ENCODE assay signal across 8 cellular contexts in genomic region chr16:56617212-56618085, GRCh38. TPM values are rescaled to one million over a fixed set of nuclear protein-coding genes. Genes with fewer than 3 reads are reported as not detected.
A peak's percentile ranks its signal among the peaks of the same experiment; 100 is the strongest.
DNase-seq lines count a peak whose midpoint lies in the region; ATAC-seq and TF ChIP-seq lines count a peak whose summit lies in the region.

No MANE protein-coding gene starts in this region.

- peak overlapping the region; percentile 32 for H3K18ac ChIP-seq in neuronal stem cell (ENCODE audit: low read length)

- intact Hi-C loops in aorta (cut with DNase I): no loop called here

- no peak overlapping the region for H4K91ac ChIP-seq in neuronal stem cell (ENCODE audit: low read depth, low read length, poor library complexity)

- no peak overlapping the region for H2AK5ac ChIP-seq in neuronal stem cell (ENCODE audit: low read depth, low read length)

- H3K27ac ChIP-seq in HL-60 (replicated peaks): no peak overlapping the region
- peak overlapping the region in 3 of 4 donors; percentile 66 to 67 (median 66) for H3K27ac ChIP-seq in gastroesophageal sphincter
- H3K27ac ChIP-seq in neuronal stem cell (replicated peaks; ENCODE audit: low read length): no peak overlapping the region
- H3K27ac ChIP-seq in aorta (ENCODE audit: low read depth in 1 of 2, low read length in 2 of 2): peak overlapping the region in 1 of 2 donors; percentile 23

- H3K4ac ChIP-seq in neuronal stem cell (ENCODE audit: low read length): no peak overlapping the region

- no peak overlapping the region for H3K14ac ChIP-seq in neuronal stem cell (ENCODE audit: low read length)

- H4K8ac ChIP-seq in neuronal stem cell (ENCODE audit: low read depth, low read length): no peak overlapping the region

- H3K23ac ChIP-seq in neuronal stem cell (ENCODE audit: low read depth, low read length, poor library complexity): peak overlapping the region; percentile 3

- no peak overlapping the region for H2BK15ac ChIP-seq in neuronal stem cell (ENCODE audit: low read length)

- no peak overlapping the region for H2BK120ac ChIP-seq in neuronal stem cell (ENCODE audit: low read depth, low read length)

- no peaks in the 10 kb centered on the region for H3K79me1 ChIP-seq in neuronal stem cell (ENCODE audit: low read depth, low read length)

- no peaks in the 10 kb centered on the region for H3K36me3 ChIP-seq in gastroesophageal sphincter
- no peaks in the 10 kb centered on the region for H3K36me3 ChIP-seq in neuronal stem cell (replicated peaks in 1 of 2; ENCODE audit: control insufficient read depth in 2 of 2, insufficient read depth in 2 of 2, low read length in 2 of 2)
- no peaks in the 10 kb centered on the region for H3K36me3 ChIP-seq in aorta (ENCODE audit: control insufficient read depth in 1 of 2, insufficient read depth in 2 of 2, low read length in 1 of 2)

- H3K4me1 ChIP-seq in gastroesophageal sphincter (peaks cover 0 to 28% (median 10%) of the 10 kb centered on the region in 3 donors), neuronal stem cell (ENCODE audit: control insufficient read depth in 2 of 2, insufficient read depth in 1 of 2, low read depth in 1 of 2, low read length in 2 of 2) (peaks cover 0 to 5% of the 10 kb centered on the region in 2 donors), aorta (ENCODE audit: control insufficient read depth in 1 of 2, insufficient read depth in 2 of 2, low read length in 2 of 2) (no peaks in the 10 kb centered on the region)

- H3K9me3 ChIP-seq in gastroesophageal sphincter: no peaks in the 10 kb centered on the region
- H3K9me3 ChIP-seq in neuronal stem cell (replicated peaks in 1 of 2; ENCODE audit: control insufficient read depth in 2 of 2, insufficient read depth in 1 of 2, low read depth in 1 of 2, low read length in 2 of 2): peaks cover 0 to 5% of the 10 kb centered on the region in 2 donors
- H3K9me3 ChIP-seq in aorta (ENCODE audit: control insufficient read depth, low read length): no peaks in the 10 kb centered on the region

- 0 to 7% methylated on average over 2 to 12 of the region's 41 CpGs for WGBS in gastroesophageal sphincter (ENCODE audit: low coverage in 1 of 2), 2 donors
- WGBS in neuronal stem cell (ENCODE audit: extremely low coverage in 2 of 2, insufficient read length in 2 of 2, insufficient replicate concordance in 1 of 2), 2 donors: no CpG with 5 or more reads among the region's 41 CpGs
- 2 to 3% methylated on average over 33 to 41 of the region's 41 CpGs for WGBS in aorta, 2 donors

- no peak overlapping the region for H2BK5ac ChIP-seq in neuronal stem cell (ENCODE audit: low read length)

- peak in 1 of 2 experiments; percentile 25 for DNase-seq in HL-60 (ENCODE audit: low read depth in 1 of 2, low spot score in 1 of 2)
- DNase-seq in activated gamma-delta T cell (lab: John Stamatoyannopoulos, UW): peak; percentile 40
- DNase-seq in neuronal stem cell (ENCODE audit: low spot score): no peak
- DNase-seq in aorta: peak; percentile 91 to 93
- no peak for DNase-seq in SKM-1 (lab: John Stamatoyannopoulos, UW; ENCODE audit: unreplicated experiment)
- DNase-seq in SHP77 (lab: John Stamatoyannopoulos, UW): no peak

- peak overlapping the region; percentile 36 for H3K4me2 ChIP-seq in neuronal stem cell (ENCODE audit: insufficient read depth, low read length, poor library complexity, severe bottlenecking)

- ATAC-seq in gastroesophageal sphincter: peak; percentile 91
- peak; percentile 92 for ATAC-seq in aorta (ENCODE audit: low FRiP score)
- ATAC-seq in HG03280 (IDR thresholded peaks at IDR 0.05; ENCODE audit: unreplicated experiment): no peak

- TF ChIP-seq EP300 in gastroesophageal sphincter (IDR thresholded peaks at IDR 0.05): no peak

- peaks cover 11% of the 10 kb centered on the region for H3K27me3 ChIP-seq in HL-60 (ENCODE audit: insufficient read depth, poor library complexity, severe bottlenecking)
- H3K27me3 ChIP-seq in gastroesophageal sphincter: no peaks in the 10 kb centered on the region
- H3K27me3 ChIP-seq in neuronal stem cell (ENCODE audit: control insufficient read depth in 3 of 3, insufficient read depth in 3 of 3, low read depth in 1 of 3, low read length in 3 of 3): peaks cover 19 to 82% (median 53%) of the 10 kb centered on the region in 3 experiments
- no peaks in the 10 kb centered on the region for H3K27me3 ChIP-seq in aorta (ENCODE audit: control insufficient read depth in 1 of 2, insufficient read depth in 2 of 2, low read length in 1 of 2)

- no peak overlapping the region for H2BK12ac ChIP-seq in neuronal stem cell (ENCODE audit: low read length)

- H3K4me3 ChIP-seq in HL-60 (replicated peaks; ENCODE audit: insufficient read depth, low read length) (peak overlapping the region; percentile 34), gastroesophageal sphincter (peak overlapping the region; percentile 11 to 49), neuronal stem cell (ENCODE audit: low read length in 2 of 2) (peak overlapping the region in 1 of 2 donors; percentile 42), aorta (ENCODE audit: low read length in 2 of 2) (peak overlapping the region in 1 of 2 donors; percentile 16)

- no peak for TF ChIP-seq POLR2A in gastroesophageal sphincter (IDR thresholded peaks at IDR 0.05)

- TF ChIP-seq CTCF in HL-60 (IDR thresholded peaks at IDR 0.05; ENCODE audit: insufficient read depth, low read length): no peak
- TF ChIP-seq CTCF in gastroesophageal sphincter (IDR thresholded peaks at IDR 0.05): peak in 3 of 4 experiments; percentile 14 to 28 (median 18)

- no peak overlapping the region for H3K9ac ChIP-seq in neuronal stem cell (ENCODE audit: low read depth, low read length, poor library complexity)

- H2AFZ ChIP-seq in neuronal stem cell (ENCODE audit: low read length): peak overlapping the region; percentile 78

RNA-seq across cellular contexts. Expression of gene MT1E, which starts 8.1 kb away (rescaled TPM):
- total RNA-seq in gastroesophageal sphincter: 100 to 1,000 TPM; 101 to 194 (median 144) TPM
- polyA plus RNA-seq in neuronal stem cell (2013, experiment 1 of 2): 0.35 TPM
- 0.28 TPM for polyA plus RNA-seq in neuronal stem cell (2013, experiment 2 of 2)
- total RNA-seq in aorta: 100 to 1,000 TPM in 1 of 2 donors, 10 to 100 TPM in 1; 47.8 to 355 TPM
- 100 to 1,000 TPM; 185 to 606 TPM for polyA plus RNA-seq in aorta

RNA-seq across cellular contexts. Expression of gene MT2A, which starts 9.1 kb away (rescaled TPM):
- 100 to 1,000 TPM in 2 of 4 donors, 10 to 100 TPM in 2; 27.2 to 216 (median 119) TPM for total RNA-seq in gastroesophageal sphincter
- 3.5 TPM for polyA plus RNA-seq in neuronal stem cell (2013, experiment 1 of 2)
- polyA plus RNA-seq in neuronal stem cell (2013, experiment 2 of 2): 3.5 TPM
- total RNA-seq in aorta: 1,000 to 10,000 TPM in 1 of 2 donors, 100 to 1,000 TPM in 1; 146 to 1,375 TPM
- polyA plus RNA-seq in aorta: 1,000 to 10,000 TPM in 1 of 2 donors, 100 to 1,000 TPM in 1; 320 to 1,681 TPM

RNA-seq across cellular contexts. Expression of gene MT1M, which starts 15.0 kb away (rescaled TPM):
- total RNA-seq in gastroesophageal sphincter (10 to 100 TPM in 2 of 4 donors, 1 to 10 TPM in 2; 2.6 to 36.9 (median 6.9) TPM), aorta (100 to 1,000 TPM in 1 of 2 donors, 10 to 100 TPM in 1; 11.8 to 129 TPM)
- polyA plus RNA-seq in neuronal stem cell (2013, experiment 1 of 2): not detected
- polyA plus RNA-seq in neuronal stem cell (2013, experiment 2 of 2): not detected
- 10 to 100 TPM; 40.1 to 72.2 TPM for polyA plus RNA-seq in aorta

RNA-seq across cellular contexts. Expression of gene MT1A, which starts 21.0 kb away (rescaled TPM):
- total RNA-seq in gastroesophageal sphincter: 100 to 1,000 TPM in 1 of 4 donors, 10 to 100 TPM in 1, 1 to 10 TPM in 1, not detected in 1; 9.9 to 171 (median 25.5) TPM
- not detected for polyA plus RNA-seq in neuronal stem cell (2013, experiment 1 of 2)
- not detected for polyA plus RNA-seq in neuronal stem cell (2013, experiment 2 of 2)
- total RNA-seq in aorta: 10 to 100 TPM in 1 of 2 donors, 1 to 10 TPM in 1; 4.6 to 82.2 TPM
- polyA plus RNA-seq in aorta: 10 to 100 TPM in 1 of 2 donors, 1 to 10 TPM in 1; 7.0 to 16.2 TPM

RNA-seq across cellular contexts. Expression of gene MT3, which starts 28.1 kb away (rescaled TPM):
- 1 to 10 TPM in 2 of 4 donors, not detected in 2; 2.0 to 3.6 TPM for total RNA-seq in gastroesophageal sphincter
- not detected for polyA plus RNA-seq in neuronal stem cell (2013, experiment 1 of 2)
- polyA plus RNA-seq in neuronal stem cell (2013, experiment 2 of 2): not detected
- 1 to 10 TPM in 1 of 2 donors, not detected in 1; 1.6 TPM for total RNA-seq in aorta
- polyA plus RNA-seq in aorta: not detected

Comparison
In these comparisons a context has a peak if more than half of its experiments do, and no peak if none do; other contexts are left out.
1. DNase-seq: peak in activated gamma-delta T cell (single experiment) and aorta (2 of 2); none in neuronal stem cell (single experiment), SKM-1 (single experiment) and SHP77 (0 of 2).
2. H3K27ac ChIP-seq: peak in gastroesophageal sphincter (3 of 4); none in HL-60 (single experiment) and neuronal stem cell (single experiment).